14 cellular contexts compared by ENCODE assay signal in genomic region chr21:39656209-39656608, GRCh38. TPM values are rescaled to one million over a fixed set of nuclear protein-coding genes. Genes with fewer than 3 reads are reported as not detected.
A peak's percentile ranks its signal among the peaks of the same experiment; 100 is the strongest.
DNase-seq lines count a peak whose midpoint lies in the region; ATAC-seq and TF ChIP-seq lines count a peak whose summit lies in the region.
"Had no signal": no experiment of that assay in that cellular context is flagged by ENCODE, and none has a peak within 500 bp of the region (broad histone marks: within the 10 kb centered on the region; RNA-seq: fewer than 3 reads in every experiment).

No MANE protein-coding gene starts in this region.

- intact Hi-C loops in colonic mucosa (cut with DNase I) (no loop called here), transverse colon (cut with DNase I; ENCODE audit: low total_unique reads) (no loop called here), sciatic nerve (cut with DNase I) (no loop called here)

- H3K4me3 ChIP-seq in GM23338 (no peak overlapping the region), colonic mucosa (no peak overlapping the region), neural progenitor cell (no peak overlapping the region), transverse colon (no peak overlapping the region)

- DNase-seq in GM23338 (ENCODE audit: low spot score) (no peak), colonic mucosa (no peak), neural progenitor cell (ENCODE audit: low spot score) (no peak), transverse colon (no peak), sciatic nerve (ENCODE audit: low spot score) (no peak)
- no peak for DNase-seq in activated naive CD4-positive, alpha-beta T cell treated with Interleukin-2 at 50 U/mL for 16 hours
- DNase-seq: BE2C; CD4-positive, alpha-beta memory T cell; DMS153; DMS79 treated with DMSO at 0.1 percent for 48 hours; EL had no signal

- peaks cover 4% of the 10 kb centered on the region; the same call in 1 of the 2 replicates for H3F3A ChIP-seq in GM23338 (replicated peaks; ENCODE audit: low read depth)
- H3F3A ChIP-seq in neural progenitor cell (ENCODE audit: low read depth): no peaks in the 10 kb centered on the region

- no peak overlapping the region for H2AFZ ChIP-seq in GM23338
- no peak overlapping the region for H2AFZ ChIP-seq in neural progenitor cell (replicated peaks)

- ATAC-seq in GM23338 (no peak), sciatic nerve (no peak), HG03135 (IDR thresholded peaks at IDR 0.05; ENCODE audit: unreplicated experiment) (no peak)
- ATAC-seq: HCT116 had no signal

- H3K27ac Mint-ChIP-seq in GM23338 (peak overlapping the region; percentile 54; the same call in 1 of the 2 replicates), neural progenitor cell (peak overlapping the region; percentile 69)
- H3K27ac Mint-ChIP-seq: CD4-positive, alpha-beta memory T cell had no signal

- peaks cover 1% of the 10 kb centered on the region for H3K27me3 Mint-ChIP-seq in GM23338 (ENCODE audit: insufficient read depth, low read depth, poor library complexity)
- H3K27me3 Mint-ChIP-seq in neural progenitor cell (ENCODE audit: insufficient read depth, low read depth): peaks cover 9% of the 10 kb centered on the region

- no peak overlapping the region for H3K9ac ChIP-seq in colonic mucosa (ENCODE audit: low read depth in 2 of 2, low read length in 2 of 2)
- no peak overlapping the region for H3K9ac ChIP-seq in neural progenitor cell

- H3K27me3 ChIP-seq in GM23338 (ENCODE audit: insufficient read depth) (no peaks in the 10 kb centered on the region), colonic mucosa (no peaks in the 10 kb centered on the region), neural progenitor cell (no peaks in the 10 kb centered on the region), transverse colon (no peaks in the 10 kb centered on the region)
- H3K27me3 ChIP-seq: BE2C had no signal

- H3K36me3 ChIP-seq in GM23338 (ENCODE audit: insufficient read depth) (peaks cover 15% of the 10 kb centered on the region), colonic mucosa (no peaks in the 10 kb centered on the region), neural progenitor cell (no peaks in the 10 kb centered on the region), transverse colon (no peaks in the 10 kb centered on the region)
- H3K36me3 ChIP-seq: BE2C had no signal

- H3K79me2 ChIP-seq in GM23338 (replicated peaks; ENCODE audit: insufficient read depth): peaks cover 26% of the 10 kb centered on the region
- no peaks in the 10 kb centered on the region for H3K79me2 ChIP-seq in neural progenitor cell (ENCODE audit: low read depth)

- H3K4me3 Mint-ChIP-seq in GM23338: no peak overlapping the region
- no peak overlapping the region for H3K4me3 Mint-ChIP-seq in neural progenitor cell
- H3K4me3 Mint-ChIP-seq: CD4-positive, alpha-beta memory T cell had no signal

- no peak for TF ChIP-seq POLR2A in transverse colon (IDR thresholded peaks at IDR 0.05)

- in situ Hi-C loops in transverse colon (cut with MboI; ENCODE audit: low pct_ligation_motif_present in 1 of 4, low pct_unique_long_range_greater_than_20kb in 1 of 4, low sequenced_read_pairs in 3 of 4): no loop called here

- TF ChIP-seq CTCF in GM23338 (conservative IDR thresholded peaks at IDR 0.05; ENCODE audit: low read depth in 2 of 2): no peak
- TF ChIP-seq CTCF in colonic mucosa (IDR thresholded peaks at IDR 0.05): no peak
- TF ChIP-seq CTCF in neural progenitor cell (IDR thresholded peaks at IDR 0.05): no peak
- no peak for TF ChIP-seq CTCF in transverse colon (IDR thresholded peaks at IDR 0.05)

- H3K4me1 Mint-ChIP-seq in GM23338 (peaks cover 14% of the 10 kb centered on the region), neural progenitor cell (peaks cover 4% of the 10 kb centered on the region)
- H3K4me1 Mint-ChIP-seq: CD4-positive, alpha-beta memory T cell had no signal

- H3K36me3 Mint-ChIP-seq in GM23338 (ENCODE audit: low read depth): peaks cover 82% of the 10 kb centered on the region
- peaks cover 22% of the 10 kb centered on the region for H3K36me3 Mint-ChIP-seq in neural progenitor cell
- H3K36me3 Mint-ChIP-seq: CD4-positive, alpha-beta memory T cell had no signal

- H3K27ac ChIP-seq in GM23338 (ENCODE audit: low read depth) (no peak overlapping the region), colonic mucosa (peak overlapping the region; percentile 79), neural progenitor cell (no peak overlapping the region), transverse colon (peak overlapping the region; percentile 25 to 57 (median 48))
- H3K27ac ChIP-seq: C4-2B had no signal

- H3K9me3 ChIP-seq in colonic mucosa: no peaks in the 10 kb centered on the region
- H3K9me3 ChIP-seq in neural progenitor cell (ENCODE audit: low read depth): no peaks in the 10 kb centered on the region
- H3K9me3 ChIP-seq in transverse colon: peaks cover 4 to 6% of the 10 kb centered on the region in 2 donors
- H3K9me3 ChIP-seq: BE2C had no signal

- no peak for TF ChIP-seq EP300 in transverse colon (IDR thresholded peaks at IDR 0.05; ENCODE audit: low read depth)

- H3K4me2 ChIP-seq in GM23338 (no peak overlapping the region), neural progenitor cell (no peak overlapping the region)

- WGBS in transverse colon (ENCODE audit: low coverage in 1 of 2), 2 donors: 87 to 100% methylated on average over 1 to 8 of the region's 8 CpGs

- H4K20me1 ChIP-seq in GM23338 (replicated peaks; ENCODE audit: insufficient read depth) (peaks cover 3% of the 10 kb centered on the region), neural progenitor cell (ENCODE audit: low read depth) (no peaks in the 10 kb centered on the region)

- no peaks in the 10 kb centered on the region for H3K9me3 Mint-ChIP-seq in GM23338
- peaks cover 17% of the 10 kb centered on the region for H3K9me3 Mint-ChIP-seq in neural progenitor cell

- no peaks in the 10 kb centered on the region for H3K9me2 ChIP-seq in GM23338 (ENCODE audit: insufficient read depth)

- peaks cover 7% of the 10 kb centered on the region; the same call in 1 of the 2 replicates for H3K4me1 ChIP-seq in GM23338 (ENCODE audit: insufficient read depth)
- H3K4me1 ChIP-seq in colonic mucosa: peaks cover 9% of the 10 kb centered on the region
- H3K4me1 ChIP-seq in neural progenitor cell: no peaks in the 10 kb centered on the region
- peaks cover 8 to 56% (median 24%) of the 10 kb centered on the region in 4 donors for H3K4me1 ChIP-seq in transverse colon
- H3K4me1 ChIP-seq: BE2C had no signal

TF ChIP-seq in GM23338, 12 proteins besides CTCF, POLR2A, EP300 and RAD21 (continues in another document):
- TF ChIP-seq ZNF114 (CRISPR knock-in tag; IDR thresholded peaks at IDR 0.05): no peak

RNA-seq across cellular contexts. Expression of gene B3GALT5, which starts 43.5 kb away (rescaled TPM):
- 31.7 and 37.5 TPM in 2 replicates for total RNA-seq in GM23338 (2014; rRNA removed; shearing (Covaris generic))
- polyA plus RNA-seq in GM23338 (2016; fragmentation: Nextera tagmentation; extraction: Ambion mirVana): 6.2 TPM in 2 replicates
- 100 to 1,000 TPM; 114 to 205 TPM for total RNA-seq in colonic mucosa
- total RNA-seq in neural progenitor cell (ENCODE audit: low replicate concordance): 1.3 and 1.5 TPM in 2 replicates
- 10 to 100 TPM; 31.4 to 81.9 (median 44.0) TPM for total RNA-seq in transverse colon
- not detected for total RNA-seq in sciatic nerve
- total RNA-seq: CD4-positive, alpha-beta memory T cell had no signal
- polyA plus RNA-seq: CD4-positive, alpha-beta memory T cell had no signal

Comparison
In these comparisons a context has a peak if more than half of its experiments do, and no peak if none do; other contexts are left out.
1. H3K27ac ChIP-seq: peak in colonic mucosa (single experiment) and transverse colon (4 of 4); none in GM23338 (single experiment) and neural progenitor cell (single experiment).
2. RNA of gene B3GALT5, which starts 43.5 kb away (total RNA-seq): 114 to 205 TPM in colonic mucosa, 31.4 to 81.9 TPM in transverse colon and 31.7 to 37.5 TPM in GM23338; 1.3 to 1.5 TPM in neural progenitor cell and not detected in sciatic nerve (single experiment); every median in the first group is over 10 times any median in the second.